In the genomic region with DNA sequence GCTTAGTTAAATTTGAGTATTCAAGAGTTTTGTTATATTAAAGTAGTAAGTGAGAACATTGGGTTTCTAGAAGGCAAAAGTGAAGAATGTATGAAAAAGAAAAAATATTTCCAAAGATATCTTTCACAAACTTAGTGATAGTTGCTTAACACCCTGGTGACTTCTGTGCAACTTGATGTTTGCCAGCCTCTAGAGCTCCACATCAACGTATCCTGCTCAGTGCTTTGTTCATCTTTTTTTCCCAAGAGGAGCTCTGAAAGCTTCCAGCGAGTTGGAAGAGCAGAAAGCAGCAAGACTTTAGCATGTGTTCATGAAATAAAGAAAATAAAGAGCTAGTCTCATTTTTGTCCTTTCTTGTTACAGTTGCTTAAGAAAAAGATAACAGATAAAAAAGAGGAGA, we compare ENCODE assay signal across 4 cellular contexts.
"Had no signal": no experiment of that assay in that cellular context is flagged by ENCODE, and none has a peak within 500 bp of the region (broad histone marks: within the 10 kb centered on the region; RNA-seq: fewer than 3 reads in every experiment).

No MANE protein-coding gene starts in this region.

- DNase-seq: H9, HCEC 1CT, IMR-90 had no signal

- H3K27ac Mint-ChIP-seq: GM23338, H9 had no signal

- ATAC-seq: GM23338 had no signal

- H3K4me3 Mint-ChIP-seq: GM23338, H9 had no signal

- H3K9me3 Mint-ChIP-seq: H9 had no signal

- H3K4me3 ChIP-seq: GM23338 had no signal

- H3K4me1 Mint-ChIP-seq: GM23338 had no signal
